Comparison of ENCODE assay signal across 19 cellular contexts in the genomic region with DNA sequence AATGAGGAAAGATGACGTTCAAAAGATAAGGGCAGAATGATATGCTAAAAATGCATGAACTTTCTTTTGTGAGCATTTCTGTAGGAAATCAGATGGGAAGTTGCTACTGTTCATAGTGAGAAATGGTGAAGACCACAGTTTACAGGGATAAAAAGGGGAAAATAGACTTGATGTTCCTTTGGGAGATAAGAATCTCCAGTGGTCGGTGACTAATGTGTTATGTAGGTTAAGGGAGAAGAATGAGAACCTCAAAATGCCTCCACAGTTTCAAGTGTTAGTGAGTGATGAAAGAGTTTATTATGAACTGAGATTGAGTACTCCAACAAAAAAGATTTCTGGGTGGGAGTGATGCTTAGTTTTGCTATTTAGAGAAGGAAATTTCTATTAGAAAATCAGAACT.
"Had no signal": no experiment of that assay in that cellular context is flagged by ENCODE, and none has a peak within 500 bp of the region (broad histone marks: within the 10 kb centered on the region; RNA-seq: fewer than 3 reads in every experiment).

No MANE protein-coding gene starts in this region.

- H3K4me1 ChIP-seq: transverse colon, vagina had no signal

- H3K4me3 Mint-ChIP-seq: activated naive CD8-positive, alpha-beta T cell treated with anti-CD3 and anti-CD28 coated beads for 36 hours; endodermal cell; naive thymus-derived CD4-positive, alpha-beta T cell; T-helper 2 cell treated with Interferon-gamma antibody and Interleukin-4, amounts not matched to agents 5 μg/mL and 100 μg/mL, for 36 hours had no signal

- H3K27ac Mint-ChIP-seq: activated naive CD8-positive, alpha-beta T cell treated with anti-CD3 and anti-CD28 coated beads for 36 hours; endodermal cell; naive thymus-derived CD4-positive, alpha-beta T cell; T-helper 2 cell treated with Interferon-gamma antibody and Interleukin-4, amounts not matched to agents 5 μg/mL and 100 μg/mL, for 36 hours had no signal

- ATAC-seq: activated CD4-positive, CD25-positive, alpha-beta regulatory T cell treated with anti-CD3 and anti-CD28 coated beads, Interleukin-2, amount 50 U/mL, for 24 hours; naive thymus-derived CD4-positive, alpha-beta T cell; right cardiac atrium had no signal

- H3K9me3 ChIP-seq: transverse colon, vagina had no signal

- H3K27ac ChIP-seq: dorsolateral prefrontal cortex, transverse colon, vagina had no signal

- H3K36me3 ChIP-seq: transverse colon, vagina had no signal

- H3K27me3 Mint-ChIP-seq: activated naive CD8-positive, alpha-beta T cell treated with anti-CD3 and anti-CD28 coated beads for 36 hours; naive thymus-derived CD4-positive, alpha-beta T cell had no signal

- H3K4me3 ChIP-seq: dorsolateral prefrontal cortex, lung, transverse colon, vagina had no signal

- H3K36me3 Mint-ChIP-seq: activated naive CD8-positive, alpha-beta T cell treated with anti-CD3 and anti-CD28 coated beads for 36 hours; naive thymus-derived CD4-positive, alpha-beta T cell had no signal

- H3K4me1 Mint-ChIP-seq: activated naive CD8-positive, alpha-beta T cell treated with anti-CD3 and anti-CD28 coated beads for 36 hours; naive thymus-derived CD4-positive, alpha-beta T cell had no signal

- DNase-seq: activated CD4-positive, alpha-beta T cell treated with anti-CD3 and anti-CD28 coated beads, Interleukin-2, amount 50 U/mL, for 1 hour; activated CD8-positive, alpha-beta memory T cell treated with anti-CD3 and anti-CD28 coated beads for 24 hours; activated gamma-delta T cell treated with Interleukin-2 at 50 U/mL for 16 hours; activated naive CD8-positive, alpha-beta T cell treated with anti-CD3 and anti-CD28 coated beads for 36 hours; anterior cingulate cortex; dorsolateral prefrontal cortex; endodermal cell; naive thymus-derived CD4-positive, alpha-beta T cell; right cardiac atrium; small intestine; stimulated activated CD4-positive, alpha-beta T cell treated with anti-CD3 and anti-CD28 coated beads, Interleukin-4, amount 100 ng/mL, for 4 hours; stimulated activated CD8-positive, alpha-beta memory T cell treated with anti-CD3 and anti-CD28 coated beads, Interleukin-4, amount 100 ng/mL, for 48 hours; stimulated activated naive CD4-positive, alpha-beta T cell treated with Interleukin-2 at 50 U/mL for 16 hours; substantia nigra; transverse colon had no signal

- H3K9me3 Mint-ChIP-seq: endodermal cell had no signal

- H3K27me3 ChIP-seq: dorsolateral prefrontal cortex, transverse colon, vagina had no signal
